In the genomic region with DNA sequence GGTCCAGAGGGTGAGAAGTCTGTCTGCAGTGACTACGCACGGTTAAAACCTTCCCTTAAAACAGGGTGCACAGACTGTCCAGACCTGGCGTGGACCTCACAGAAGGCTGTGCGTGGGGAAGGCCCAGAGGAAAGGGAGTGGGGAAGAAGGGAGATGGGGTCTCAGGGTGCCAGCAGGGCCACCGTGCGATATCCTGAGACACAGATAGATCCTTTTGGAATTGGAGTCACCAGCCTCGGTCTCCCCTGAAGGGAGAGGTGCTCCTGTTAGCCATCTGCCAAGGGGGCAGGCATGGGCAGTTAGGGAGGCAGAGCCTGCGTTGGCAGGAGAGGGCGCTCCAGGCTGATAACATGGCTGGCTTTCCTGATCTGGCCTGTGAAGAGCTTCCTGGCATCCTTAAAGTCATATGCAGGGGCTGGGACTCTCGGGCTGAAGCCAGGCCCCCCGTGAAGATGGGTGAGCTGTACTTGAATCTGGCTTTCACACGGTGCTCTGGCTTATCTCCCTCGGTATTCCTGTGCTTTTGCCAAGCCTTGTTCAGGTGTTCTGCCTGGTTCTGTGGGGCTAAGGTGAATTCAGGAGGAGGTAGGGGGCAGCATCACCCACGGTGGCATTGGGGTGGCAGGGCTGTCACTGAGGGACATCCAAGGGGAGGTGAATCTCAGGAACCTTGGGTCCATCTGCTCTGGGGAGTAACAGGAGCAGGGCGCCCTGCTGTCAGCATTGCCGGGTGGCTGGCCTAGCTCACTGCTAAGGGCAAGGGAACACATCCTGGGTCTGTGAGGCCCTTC, we compare ENCODE assay signal across 10 cellular contexts.
DNase-seq lines count a peak whose midpoint lies in the region; ATAC-seq and TF ChIP-seq lines count a peak whose summit lies in the region.
"Had no signal": no experiment of that assay in that cellular context is flagged by ENCODE, and none has a peak within 500 bp of the region (broad histone marks: within the 10 kb centered on the region; RNA-seq: fewer than 3 reads in every experiment).

No MANE protein-coding gene starts in this region.

- H3K36me3 ChIP-seq in Loucy (ENCODE audit: insufficient read depth, low read length) = no peaks in the 10 kb centered on the region
- no peaks in the 10 kb centered on the region for H3K36me3 ChIP-seq in liver (ENCODE audit: control insufficient read depth in 4 of 4, insufficient read depth in 3 of 4, low read depth in 1 of 4, low read length in 3 of 4)

- peaks cover 2% of the 10 kb centered on the region for H3K27me3 Mint-ChIP-seq in brain

- peak; percentile 38 to 68 for TF ChIP-seq RAD21 in liver (IDR thresholded peaks at IDR 0.05)

- H3K27me3 ChIP-seq in Loucy (ENCODE audit: insufficient read depth, low read length, poor library complexity, severe bottlenecking) (no peaks in the 10 kb centered on the region), liver (ENCODE audit: control insufficient read depth in 4 of 4, insufficient read depth in 4 of 4, low read length in 3 of 4) (no peaks in the 10 kb centered on the region)

- WGBS in liver = 81% methylated on average over 16 of the region's 16 CpGs

- peak; percentile 16 for DNase-seq in COLO668 (lab: John Stamatoyannopoulos, UW; ENCODE audit: unreplicated experiment)
- DNase-seq in GM10266 (ENCODE audit: extremely low spot score) = no peak
- DNase-seq in stimulated activated CD4-positive, alpha-beta T cell treated with anti-CD3 and anti-CD28 coated beads, Interleukin-4, amount 100 ng/mL, for 1 hour = no peak
- DNase-seq: activated T-cell treated with anti-CD3 and anti-CD28 coated beads, Interleukin-2, amount 50 U/mL, for 72 hours; retina had no signal

- no peaks in the 10 kb centered on the region for H3K4me1 ChIP-seq in Loucy (ENCODE audit: insufficient read depth, low read length, poor library complexity, severe bottlenecking)
- H3K4me1 ChIP-seq in liver (ENCODE audit: control insufficient read depth in 4 of 4, insufficient read depth in 4 of 4, low read length in 3 of 4) = no peaks in the 10 kb centered on the region

- no peak overlapping the region for H3K4me2 ChIP-seq in Loucy (ENCODE audit: low read depth, low read length, poor library complexity, severe bottlenecking)

- H3K27ac ChIP-seq in liver (ENCODE audit: low read depth in 1 of 2, low read length in 2 of 2) = no peak overlapping the region

- H4K20me1 ChIP-seq in Loucy (ENCODE audit: insufficient read depth, low read length, poor library complexity, severe bottlenecking) = no peaks in the 10 kb centered on the region

- no peak overlapping the region for H3K9ac ChIP-seq in Loucy (ENCODE audit: low read depth, low read length, poor library complexity, severe bottlenecking)
- H3K9ac ChIP-seq in liver (ENCODE audit: low read depth in 1 of 2, low read length in 2 of 2) = no peak overlapping the region

- H3K9me2 ChIP-seq in Loucy (replicated peaks; ENCODE audit: low read depth, low read length) = no peaks in the 10 kb centered on the region

- no peak for ATAC-seq in HG03025 (IDR thresholded peaks at IDR 0.05; ENCODE audit: low FRiP score, unreplicated experiment)
- ATAC-seq in GM21360 (IDR thresholded peaks at IDR 0.05; ENCODE audit: unreplicated experiment) = no peak
- ATAC-seq: activated T-cell treated with anti-CD3 and anti-CD28 coated beads, Interleukin-2, amount 50 U/mL, for 72 hours had no signal

- no peaks in the 10 kb centered on the region for H3K9me3 ChIP-seq in Loucy (ENCODE audit: insufficient read depth, low read depth, low read length)
- no peaks in the 10 kb centered on the region for H3K9me3 ChIP-seq in liver (ENCODE audit: control insufficient read depth in 4 of 4, low read length in 3 of 4)

- H3K4me3 Mint-ChIP-seq in brain = no peak overlapping the region
- H3K4me3 Mint-ChIP-seq: activated T-cell treated with anti-CD3 and anti-CD28 coated beads, Interleukin-2, amount 50 U/mL, for 72 hours had no signal

- peaks cover 0 to 1% (median 0%) of the 10 kb centered on the region in 5 experiments for H3K9me3 Mint-ChIP-seq in brain
- H3K9me3 Mint-ChIP-seq: activated T-cell treated with anti-CD3 and anti-CD28 coated beads, Interleukin-2, amount 50 U/mL, for 72 hours had no signal

- H3K4me3 ChIP-seq in Loucy (ENCODE audit: low read length, poor library complexity, severe bottlenecking) = no peak overlapping the region
- no peak overlapping the region for H3K4me3 ChIP-seq in liver (ENCODE audit: low read depth in 1 of 3, low read length in 3 of 3)

- peaks cover 16% of the 10 kb centered on the region for H3K4me1 Mint-ChIP-seq in brain

- H3K79me2 ChIP-seq in Loucy (ENCODE audit: insufficient read depth, low read length) = no peaks in the 10 kb centered on the region

- no peak overlapping the region for H2AFZ ChIP-seq in Loucy (ENCODE audit: low read length)

- no peaks in the 10 kb centered on the region for H3F3A ChIP-seq in Loucy (ENCODE audit: low read depth)

- no peak overlapping the region for H3K27ac Mint-ChIP-seq in brain
- H3K27ac Mint-ChIP-seq: activated T-cell treated with anti-CD3 and anti-CD28 coated beads, Interleukin-2, amount 50 U/mL, for 72 hours had no signal

- no peaks in the 10 kb centered on the region for H3K36me3 Mint-ChIP-seq in brain

- TF ChIP-seq CTCF in Loucy (conservative IDR thresholded peaks at IDR 0.05; ENCODE audit: low read length) = peak; percentile 55
- TF ChIP-seq CTCF in brain (conservative IDR thresholded peaks at IDR 0.05) = peak; percentile 45 to 56
- peak; percentile 21 for TF ChIP-seq CTCF in liver (IDR thresholded peaks at IDR 0.05; ENCODE audit: low read depth, low read length, missing input control)
- no peak for TF ChIP-seq CTCF in GM10266 (IDR thresholded peaks at IDR 0.05; ENCODE audit: control insufficient read depth, insufficient read depth, low read depth, missing control alignments)

TF ChIP-seq in liver, 16 proteins besides CTCF, POLR2A, EP300 and RAD21:
- TF ChIP-seq, protein P1, sequence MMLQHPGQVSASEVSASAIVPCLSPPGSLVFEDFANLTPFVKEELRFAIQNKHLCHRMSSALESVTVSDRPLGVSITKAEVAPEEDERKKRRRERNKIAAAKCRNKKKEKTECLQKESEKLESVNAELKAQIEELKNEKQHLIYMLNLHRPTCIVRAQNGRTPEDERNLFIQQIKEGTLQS (IDR thresholded peaks at IDR 0.05) = no peak
- TF ChIP-seq, protein P2, sequence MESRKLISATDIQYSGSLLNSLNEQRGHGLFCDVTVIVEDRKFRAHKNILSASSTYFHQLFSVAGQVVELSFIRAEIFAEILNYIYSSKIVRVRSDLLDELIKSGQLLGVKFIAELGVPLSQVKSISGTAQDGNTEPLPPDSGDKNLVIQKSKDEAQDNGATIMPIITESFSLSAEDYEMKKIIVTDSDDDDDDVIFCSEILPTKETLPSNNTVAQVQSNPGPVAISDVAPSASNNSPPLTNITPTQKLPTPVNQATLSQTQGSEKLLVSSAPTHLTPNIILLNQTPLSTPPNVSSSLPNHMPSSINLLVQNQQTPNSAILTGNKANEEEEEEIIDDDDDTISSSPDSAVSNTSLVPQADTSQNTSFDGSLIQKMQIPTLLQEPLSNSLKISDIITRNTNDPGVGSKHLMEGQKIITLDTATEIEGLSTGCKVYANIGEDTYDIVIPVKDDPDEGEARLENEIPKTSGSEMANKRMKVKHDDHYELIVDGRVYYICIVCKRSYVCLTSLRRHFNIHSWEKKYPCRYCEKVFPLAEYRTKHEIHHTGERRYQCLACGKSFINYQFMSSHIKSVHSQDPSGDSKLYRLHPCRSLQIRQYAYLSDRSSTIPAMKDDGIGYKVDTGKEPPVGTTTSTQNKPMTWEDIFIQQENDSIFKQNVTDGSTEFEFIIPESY (IDR thresholded peaks at IDR 0.05) = no peak
- TF ChIP-seq JUND (IDR thresholded peaks at IDR 0.05) (no peak), FOXA1 (IDR thresholded peaks at IDR 0.05) (no peak), RXRA (IDR thresholded peaks at IDR 0.05) (no peak), NR2F2 (IDR thresholded peaks at IDR 0.05) (no peak), HNF4G (IDR thresholded peaks at IDR 0.05) (no peak), SP1 (IDR thresholded peaks at IDR 0.05) (no peak), YY1 (IDR thresholded peaks at IDR 0.05) (no peak), HNF4A (conservative IDR thresholded peaks at IDR 0.05) (no peak), GABPA (IDR thresholded peaks at IDR 0.05 in 1 of 2, conservative IDR thresholded peaks at IDR 0.05 in 1 of 2) (no peak), EGR1 (IDR thresholded peaks at IDR 0.05; ENCODE audit: low read depth in 2 of 2) (no peak), FOXA2 (IDR thresholded peaks at IDR 0.05) (no peak), TAF1 (conservative IDR thresholded peaks at IDR 0.05) (no peak)
- TF ChIP-seq, protein P3, sequence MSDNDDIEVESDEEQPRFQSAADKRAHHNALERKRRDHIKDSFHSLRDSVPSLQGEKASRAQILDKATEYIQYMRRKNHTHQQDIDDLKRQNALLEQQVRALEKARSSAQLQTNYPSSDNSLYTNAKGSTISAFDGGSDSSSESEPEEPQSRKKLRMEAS (IDR thresholded peaks at IDR 0.05) = no peak
- TF ChIP-seq, protein P4, sequence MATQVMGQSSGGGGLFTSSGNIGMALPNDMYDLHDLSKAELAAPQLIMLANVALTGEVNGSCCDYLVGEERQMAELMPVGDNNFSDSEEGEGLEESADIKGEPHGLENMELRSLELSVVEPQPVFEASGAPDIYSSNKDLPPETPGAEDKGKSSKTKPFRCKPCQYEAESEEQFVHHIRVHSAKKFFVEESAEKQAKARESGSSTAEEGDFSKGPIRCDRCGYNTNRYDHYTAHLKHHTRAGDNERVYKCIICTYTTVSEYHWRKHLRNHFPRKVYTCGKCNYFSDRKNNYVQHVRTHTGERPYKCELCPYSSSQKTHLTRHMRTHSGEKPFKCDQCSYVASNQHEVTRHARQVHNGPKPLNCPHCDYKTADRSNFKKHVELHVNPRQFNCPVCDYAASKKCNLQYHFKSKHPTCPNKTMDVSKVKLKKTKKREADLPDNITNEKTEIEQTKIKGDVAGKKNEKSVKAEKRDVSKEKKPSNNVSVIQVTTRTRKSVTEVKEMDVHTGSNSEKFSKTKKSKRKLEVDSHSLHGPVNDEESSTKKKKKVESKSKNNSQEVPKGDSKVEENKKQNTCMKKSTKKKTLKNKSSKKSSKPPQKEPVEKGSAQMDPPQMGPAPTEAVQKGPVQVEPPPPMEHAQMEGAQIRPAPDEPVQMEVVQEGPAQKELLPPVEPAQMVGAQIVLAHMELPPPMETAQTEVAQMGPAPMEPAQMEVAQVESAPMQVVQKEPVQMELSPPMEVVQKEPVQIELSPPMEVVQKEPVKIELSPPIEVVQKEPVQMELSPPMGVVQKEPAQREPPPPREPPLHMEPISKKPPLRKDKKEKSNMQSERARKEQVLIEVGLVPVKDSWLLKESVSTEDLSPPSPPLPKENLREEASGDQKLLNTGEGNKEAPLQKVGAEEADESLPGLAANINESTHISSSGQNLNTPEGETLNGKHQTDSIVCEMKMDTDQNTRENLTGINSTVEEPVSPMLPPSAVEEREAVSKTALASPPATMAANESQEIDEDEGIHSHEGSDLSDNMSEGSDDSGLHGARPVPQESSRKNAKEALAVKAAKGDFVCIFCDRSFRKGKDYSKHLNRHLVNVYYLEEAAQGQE (IDR thresholded peaks at IDR 0.05) = no peak
